ENCODE assay signal across 8 cellular contexts in the genomic region with DNA sequence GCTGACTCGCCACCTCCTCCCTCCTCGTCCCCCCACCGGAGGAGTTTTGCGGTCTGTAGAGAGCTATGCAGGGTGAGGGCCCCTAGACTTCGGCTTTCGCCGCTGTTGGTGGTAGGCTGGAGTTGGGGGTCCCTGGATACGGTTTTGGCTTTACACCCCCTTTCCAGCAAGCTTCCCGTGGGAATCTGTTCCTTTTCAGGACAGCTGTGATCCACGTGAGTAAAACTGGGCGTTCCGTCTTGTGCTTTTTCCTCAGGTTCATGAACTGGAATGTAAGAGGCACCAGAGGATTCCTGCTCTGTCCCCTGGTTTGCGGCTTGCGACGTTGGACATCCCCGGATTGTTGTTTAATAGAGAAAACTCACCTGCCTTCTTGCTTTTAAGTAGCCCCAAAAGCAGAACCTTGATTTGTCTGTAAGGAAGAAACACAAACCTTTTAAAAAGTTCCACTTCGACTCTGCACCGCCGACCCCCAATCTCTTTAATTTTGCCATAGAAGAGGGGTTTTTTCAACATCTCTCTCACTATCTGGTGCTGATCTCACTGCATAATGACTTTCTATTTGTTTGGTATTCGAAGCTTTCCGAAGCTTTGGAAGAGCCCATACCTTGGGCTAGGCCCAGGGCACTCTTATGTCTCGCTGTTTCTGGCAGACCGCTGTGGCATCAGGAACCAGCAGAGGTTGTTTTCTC. TPM values are rescaled to one million over a fixed set of nuclear protein-coding genes. Genes with fewer than 3 reads are reported as not detected.
DNase-seq lines count a peak whose midpoint lies in the region; ATAC-seq and TF ChIP-seq lines count a peak whose summit lies in the region.

No MANE protein-coding gene starts in this region.

- H4K20me1 ChIP-seq in H9 (ENCODE audit: control insufficient read depth, insufficient read depth, insufficient read length), result no peaks in the 10 kb centered on the region
- no peaks in the 10 kb centered on the region for H4K20me1 ChIP-seq in PC-9 (ENCODE audit: insufficient read depth)

- no CpG with 5 or more reads among the region's 23 CpGs for WGBS in H9 (ENCODE audit: extremely low coverage, insufficient read length, low lambda C conversion rate)
- no CpG with 5 or more reads among the region's 23 CpGs for WGBS in mesendoderm (ENCODE audit: extremely low coverage, insufficient coverage, low lambda C conversion rate)
- WGBS in upper lobe of left lung, 2 donors, result 5 to 18% methylated on average over 7 to 22 of the region's 23 CpGs

- H3K23ac ChIP-seq in H9 (ENCODE audit: insufficient read length, low read depth, low read length) (no peak overlapping the region), mesendoderm (ENCODE audit: low read length) (no peak overlapping the region)

- H4K8ac ChIP-seq in H9 (replicated peaks; ENCODE audit: insufficient read length, low read depth, low read length), result peak overlapping the region; percentile 97
- no peak overlapping the region for H4K8ac ChIP-seq in mesendoderm (ENCODE audit: low read depth, low read length)

- H3K4me3 ChIP-seq in PC-9 (peak overlapping the region; percentile 65), dorsolateral prefrontal cortex (peak overlapping the region; percentile 66 to 99 (median 87)), mesendoderm (ENCODE audit: low read length) (peak overlapping the region; percentile 100), upper lobe of left lung (peak overlapping the region; percentile 53 to 82 (median 71))

- no peak for TF ChIP-seq EP300 in upper lobe of left lung (IDR thresholded peaks at IDR 0.05)

- H2BK12ac ChIP-seq in H9 (ENCODE audit: insufficient read length, low read depth, low read length), result no peak overlapping the region

- CTCF ChIA-PET in PC-9 (lab: Charles Lee), result interaction anchor here (0.5 kb wide), 1 partner anchor 265 kb away, joined by 3 read pairs; no protein-coding TSS in a partner anchor

- H2AFZ ChIP-seq in H9 (ENCODE audit: low read length) (no peak overlapping the region), PC-9 (peak overlapping the region; percentile 97)

- no peak for TF ChIP-seq CTCF in H9 (conservative IDR thresholded peaks at IDR 0.05)
- no peak for TF ChIP-seq CTCF in PC-9 (conservative IDR thresholded peaks at IDR 0.05)
- TF ChIP-seq CTCF in dorsolateral prefrontal cortex (IDR thresholded peaks at IDR 0.05 in 54 of 56, conservative IDR thresholded peaks at IDR 0.05 in 2 of 56; ENCODE audit: low read depth in 1 of 56, partially characterized antibody in 56 of 56), result peak in 3 of 56 donors; percentile 5 to 9 (median 5)
- TF ChIP-seq CTCF in upper lobe of left lung (IDR thresholded peaks at IDR 0.05), result no peak

- no peak overlapping the region for H2BK120ac ChIP-seq in H9 (ENCODE audit: low read depth, low read length, poor library complexity, severe bottlenecking)
- H2BK120ac ChIP-seq in mesendoderm (ENCODE audit: low read depth, low read length), result no peak overlapping the region

- H2AK5ac ChIP-seq in H9 (ENCODE audit: insufficient read length, low read length) (no peak overlapping the region), mesendoderm (ENCODE audit: low read length) (no peak overlapping the region)

- H3K4me2 ChIP-seq in H9 (ENCODE audit: insufficient read depth, insufficient read length, low read length) (peak overlapping the region; percentile 47), PC-9 (peak overlapping the region; percentile 89), mesendoderm (ENCODE audit: low read length) (peak overlapping the region; percentile 92)

- no peak overlapping the region for H4K91ac ChIP-seq in H9 (ENCODE audit: insufficient read length, low read depth, low read length)

- BruUV-seq in PC-9 (replicated peaks; lab: Mats Ljungman, UMichigan), result TSS peak; percentile 57

- peaks cover 8% of the 10 kb centered on the region; the same call in 1 of the 2 replicates for H3F3A ChIP-seq in PC-9 (ENCODE audit: insufficient read depth, low read depth)

- no peaks in the 10 kb centered on the region for H3K9me2 ChIP-seq in PC-9 (ENCODE audit: insufficient read depth)

- no peak overlapping the region for H2BK20ac ChIP-seq in H9 (ENCODE audit: low read depth, low read length, poor library complexity, severe bottlenecking)

- H3K4me3 Mint-ChIP-seq in H9, result peak overlapping the region; percentile 91 to 96

- ATAC-seq in upper lobe of left lung (ENCODE audit: low FRiP score in 2 of 2), result peak; percentile 8 to 47

- peak overlapping the region; percentile 98 for H3K56ac ChIP-seq in H9 (ENCODE audit: insufficient read length, low read depth, low read length)
- peak overlapping the region; percentile 100 for H3K56ac ChIP-seq in mesendoderm (ENCODE audit: low read length)

- H3K79me1 ChIP-seq in H9 (ENCODE audit: insufficient read depth, low read depth, low read length, poor library complexity, severe bottlenecking), result peaks cover 2% of the 10 kb centered on the region
- H3K79me1 ChIP-seq in mesendoderm (ENCODE audit: low read length), result peaks cover 2% of the 10 kb centered on the region

- no peaks in the 10 kb centered on the region; a peak in 1 of 5 replicates for H3K9me3 Mint-ChIP-seq in H9

- intact Hi-C loops in PC-9 (cut with micrococcal nuclease; ENCODE audit: unreplicated experiment) (loop anchor here (5.0 kb wide), 1 partner anchor 279 kb away; a partner anchor contains a TSS), dorsolateral prefrontal cortex (cut with DNase I) (loop anchor here (1.0 to 5.0 kb wide), 5 partner anchors 76 to 284 kb away; a partner anchor contains a TSS)

- no peaks in the 10 kb centered on the region for H3K27me3 ChIP-seq in H9 (ENCODE audit: insufficient read depth, low read length)
- no peaks in the 10 kb centered on the region for H3K27me3 ChIP-seq in PC-9 (ENCODE audit: insufficient read depth, low read depth)
- H3K27me3 ChIP-seq in dorsolateral prefrontal cortex, result no peaks in the 10 kb centered on the region
- H3K27me3 ChIP-seq in mesendoderm (ENCODE audit: insufficient read depth, low read length, poor library complexity), result no peaks in the 10 kb centered on the region
- H3K27me3 ChIP-seq in upper lobe of left lung, result no peaks in the 10 kb centered on the region

- peaks cover 14 to 17% of the 10 kb centered on the region in 2 experiments for H3K4me1 Mint-ChIP-seq in H9

- H4K5ac ChIP-seq in H9 (ENCODE audit: insufficient read length, low read depth, low read length) (peak overlapping the region; percentile 100), mesendoderm (ENCODE audit: low read length) (no peak overlapping the region)

- H2BK15ac ChIP-seq in H9 (ENCODE audit: low read depth, low read length) (no peak overlapping the region), mesendoderm (replicated peaks; ENCODE audit: low read depth) (no peak overlapping the region)

- peak; percentile 11 for DNase-seq in Daoy (ENCODE audit: low read depth)
- no peak for DNase-seq in H9
- DNase-seq in PC-9, result peak in 1 of 2 experiments; percentile 34
- DNase-seq in dorsolateral prefrontal cortex, result peak in 1 of 10 donors; percentile 33
- DNase-seq in mesendoderm, result peak; percentile 74
- peak in 1 of 2 donors; percentile 30 for DNase-seq in upper lobe of left lung
- no peak for DNase-seq in NOMO-1 treated with dmso at 0.1 percent for 144 hours (lab: John Stamatoyannopoulos, UW; ENCODE audit: unreplicated experiment)
- DNase-seq in globus pallidus (ENCODE audit: low spot score), result no peak

- peak overlapping the region; percentile 100 for H3K27ac Mint-ChIP-seq in H9

- H3K14ac ChIP-seq in H9 (ENCODE audit: insufficient read depth, low read length), result peak overlapping the region; percentile 100; the same call in 1 of the 2 replicates

- H3T11ph ChIP-seq in H9 (ENCODE audit: low read length), result no peak overlapping the region

- H3K9me3 ChIP-seq in H9 (ENCODE audit: control insufficient read depth, low read depth, low read length) (no peaks in the 10 kb centered on the region), PC-9 (ENCODE audit: insufficient read depth, low read depth) (no peaks in the 10 kb centered on the region), upper lobe of left lung (no peaks in the 10 kb centered on the region)

- no peaks in the 10 kb centered on the region for H3K36me3 ChIP-seq in PC-9 (ENCODE audit: low read depth)
- H3K36me3 ChIP-seq in mesendoderm (ENCODE audit: control insufficient read depth, insufficient read depth, low read length), result no peaks in the 10 kb centered on the region
- H3K36me3 ChIP-seq in upper lobe of left lung, result peaks cover 0 to 8% (median 0%) of the 10 kb centered on the region in 4 donors

- H3K4me1 ChIP-seq in H9 (ENCODE audit: insufficient read depth, low read length), result no peaks in the 10 kb centered on the region
- peaks cover 9% of the 10 kb centered on the region for H3K4me1 ChIP-seq in PC-9 (replicated peaks; ENCODE audit: insufficient read depth)
- H3K4me1 ChIP-seq in mesendoderm (ENCODE audit: control insufficient read depth, low read depth, low read length), result peaks cover 1% of the 10 kb centered on the region
- H3K4me1 ChIP-seq in upper lobe of left lung, result peaks cover 17 to 41% (median 23%) of the 10 kb centered on the region in 4 donors

- peak overlapping the region; percentile 96 for H3K9ac ChIP-seq in H9 (ENCODE audit: extremely low read depth, insufficient read length, low read length)
- peak overlapping the region; percentile 99 for H3K9ac ChIP-seq in mesendoderm (ENCODE audit: low read length)

- H3K23me2 ChIP-seq in H9 (ENCODE audit: insufficient read length, low read depth, low read length, poor library complexity, severe bottlenecking), result peaks cover 16% of the 10 kb centered on the region

- POLR2A ChIA-PET in PC-9 (lab: Charles Lee; ENCODE audit: unreplicated experiment), result interaction anchor here (0.6 kb wide), 1 partner anchor 537 kb away, joined by 5 read pairs; no protein-coding TSS in a partner anchor

- no peak overlapping the region for H2BK5ac ChIP-seq in H9 (ENCODE audit: insufficient read length, low read length)
- H2BK5ac ChIP-seq in mesendoderm (ENCODE audit: low read length), result no peak overlapping the region

- peak overlapping the region; percentile 96 for H3K27ac ChIP-seq in H9 (ENCODE audit: insufficient read length, low read depth, low read length)
- peak overlapping the region; percentile 97 for H3K27ac ChIP-seq in PC-9
- H3K27ac ChIP-seq in dorsolateral prefrontal cortex, result peak overlapping the region; percentile 92 to 99 (median 98)
- peak overlapping the region; percentile 58 for H3K27ac ChIP-seq in mesendoderm (ENCODE audit: low read depth, low read length)
- peak overlapping the region; percentile 93 to 97 (median 96) for H3K27ac ChIP-seq in upper lobe of left lung

- H3K4ac ChIP-seq in H9 (ENCODE audit: low read depth, low read length) (no peak overlapping the region), mesendoderm (ENCODE audit: low read depth, low read length) (no peak overlapping the region)

- peaks cover 2 to 36% (median 27%) of the 10 kb centered on the region in 3 experiments; a peak in 5 of 7 replicates for H3K36me3 Mint-ChIP-seq in H9 (ENCODE audit: insufficient read depth in 1 of 3, low read depth in 3 of 3)

- peak in 1 of 4 donors; percentile 13 for TF ChIP-seq POLR2A in upper lobe of left lung (IDR thresholded peaks at IDR 0.05)

- H3K18ac ChIP-seq in H9 (ENCODE audit: insufficient read length, low read depth, low read length) (peak overlapping the region; percentile 100), mesendoderm (ENCODE audit: low read length) (peak overlapping the region; percentile 7)

- no peaks in the 10 kb centered on the region for H3K27me3 Mint-ChIP-seq in H9 (ENCODE audit: low read depth)

- no peaks in the 10 kb centered on the region for H3K79me2 ChIP-seq in H9 (ENCODE audit: insufficient read depth, low read length)
- H3K79me2 ChIP-seq in PC-9 (ENCODE audit: low read depth), result 0 out of 2 replicates have a peak, but pooled peaks cover 14% of the 10 kb centered on the region
- H3K79me2 ChIP-seq in mesendoderm (ENCODE audit: control insufficient read depth, insufficient read depth, low read length), result no peaks in the 10 kb centered on the region

RNA-seq across cellular contexts. Expression of a gene that starts 0.5 kb away (rescaled TPM):
- 50.0 and 73.2 TPM in 2 replicates for total RNA-seq in Daoy (2014; rRNA removed; shearing (Covaris generic))
- total RNA-seq in H9 (2021), result 37.7 and 43.3 TPM in 2 replicates
- 18.2 and 24.7 TPM in 2 replicates for total RNA-seq in PC-9 (2021)
- total RNA-seq in dorsolateral prefrontal cortex, result 10 to 100 TPM; 13.9 to 33.4 (median 22.8) TPM
- polyA plus RNA-seq in mesendoderm (2013, experiment 1 of 2), result 42.4 TPM
- polyA plus RNA-seq in mesendoderm (2013, experiment 2 of 2), result 42.3 TPM
- 10 to 100 TPM; 19.0 to 43.3 (median 30.2) TPM for total RNA-seq in upper lobe of left lung

RNA-seq across cellular contexts. Expression of a gene that starts 1.1 kb away (rescaled TPM):
- 58.5 and 62.0 TPM in 2 replicates for total RNA-seq in Daoy (2014; rRNA removed; shearing (Covaris generic))
- total RNA-seq in H9 (2021), result 51.1 and 52.9 TPM in 2 replicates
- 13.3 and 15.4 TPM in 2 replicates for total RNA-seq in PC-9 (2021)
- total RNA-seq in dorsolateral prefrontal cortex, result 10 to 100 TPM; 24.5 to 46.9 (median 33.9) TPM
- 41.4 TPM for polyA plus RNA-seq in mesendoderm (2013, experiment 1 of 2)
- polyA plus RNA-seq in mesendoderm (2013, experiment 2 of 2), result 40.6 TPM
- 10 to 100 TPM; 14.6 to 26.2 (median 21.1) TPM for total RNA-seq in upper lobe of left lung

Comparison
In these comparisons a context has a peak if more than half of its experiments do, and no peak if none do; other contexts are left out.
1. DNase-seq: peak in Daoy (single experiment) and mesendoderm (single experiment); none in H9 (single experiment), NOMO-1 treated with dmso at 0.1 percent for 144 hours (single experiment) and globus pallidus (single experiment).
2. Peak in every context shown above with its lines, with median percentiles within 50 percentile points of each other: H3K27ac ChIP-seq, H3K4me2 ChIP-seq and H3K4me3 ChIP-seq.